10 cellular contexts compared by ENCODE assay signal in the genomic region with DNA sequence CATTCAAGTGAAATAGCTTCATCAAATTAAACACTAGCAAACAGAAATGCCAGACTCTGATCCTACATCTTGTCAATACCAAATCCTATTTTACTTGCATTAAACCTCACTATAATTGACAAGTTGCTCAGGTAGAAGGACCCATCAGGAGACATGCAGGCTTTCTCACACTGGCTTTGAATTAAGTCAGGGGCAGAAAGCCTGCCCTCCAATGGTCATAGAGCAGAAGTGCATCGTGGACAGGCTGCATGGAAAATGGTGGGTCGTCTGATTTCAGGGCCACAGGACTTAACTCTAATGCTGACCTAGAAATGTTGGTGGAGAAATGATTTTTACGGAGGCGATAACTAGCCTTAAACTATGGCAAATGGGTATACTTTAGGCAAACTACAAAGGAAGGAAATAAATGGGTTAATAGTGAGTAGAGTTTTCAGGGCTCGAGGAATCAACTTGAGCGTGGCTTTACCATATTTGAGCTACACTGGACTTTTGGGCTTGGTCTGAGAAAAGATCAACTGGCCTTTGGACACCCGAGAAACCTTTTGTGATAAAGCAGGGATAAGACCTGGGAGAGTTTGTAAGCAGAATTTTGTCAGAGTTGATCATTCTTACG.
DNase-seq lines count a peak whose midpoint lies in the region; ATAC-seq, FAIRE-seq and TF ChIP-seq lines count a peak whose summit lies in the region.
"Had no signal": no experiment of that assay in that cellular context is flagged by ENCODE, and none has a peak within 500 bp of the region (broad histone marks: within the 10 kb centered on the region; RNA-seq: fewer than 3 reads in every experiment).

No MANE protein-coding gene starts in this region.

- TF ChIP-seq POLR2A in heart left ventricle (IDR thresholded peaks at IDR 0.05), result no peak

- TF ChIP-seq CTCF in heart left ventricle (IDR thresholded peaks at IDR 0.05) (peak in 8 of 12 donors; percentile 9 to 48 (median 34)), right atrium auricular region (IDR thresholded peaks at IDR 0.05) (peak in 1 of 2 donors; percentile 54)

- no peak overlapping the region for H3K27ac ChIP-seq in heart left ventricle
- no peak overlapping the region for H3K27ac ChIP-seq in right atrium auricular region

- intact Hi-C loops in heart left ventricle (cut with DNase I), result no loop called here

- DNase-seq in heart left ventricle (no peak), right atrium auricular region (ENCODE audit: low spot score) (no peak), dermis blood vessel endothelial cell (peak; percentile 44), urothelium cell line (ENCODE audit: low spot score) (peak; percentile 39)
- DNase-seq in Jurkat, Clone E6-1 (ENCODE audit: low read depth, low spot score), result peak; percentile 16
- DNase-seq: activated B cell treated with CpG ODN at 0.5 μM for 24 hours had no signal

- ATAC-seq in heart left ventricle (no peak), GM21528 (IDR thresholded peaks at IDR 0.05; ENCODE audit: low FRiP score, unreplicated experiment) (no peak), HG02973 (IDR thresholded peaks at IDR 0.05; ENCODE audit: unreplicated experiment) (no peak), HG03175 (IDR thresholded peaks at IDR 0.05; ENCODE audit: unreplicated experiment) (no peak)

- H3K4me3 ChIP-seq in heart left ventricle (no peak overlapping the region), right atrium auricular region (no peak overlapping the region)
- H3K4me3 ChIP-seq in Jurkat, Clone E6-1 (ENCODE audit: low read length), result no peak overlapping the region
- H3K4me3 ChIP-seq: lung had no signal

- FAIRE-seq in urothelium cell line (lab: Jason Lieb, UNC), result no peak

- H3K36me3 ChIP-seq in heart left ventricle, result no peaks in the 10 kb centered on the region
- no peaks in the 10 kb centered on the region for H3K36me3 ChIP-seq in right atrium auricular region

- H3K4me1 ChIP-seq in heart left ventricle, result no peaks in the 10 kb centered on the region
- H3K4me1 ChIP-seq in right atrium auricular region, result no peaks in the 10 kb centered on the region

- H3K9me3 ChIP-seq in heart left ventricle, result no peaks in the 10 kb centered on the region
- H3K9me3 ChIP-seq in right atrium auricular region, result no peaks in the 10 kb centered on the region

- H3K27me3 ChIP-seq in heart left ventricle (no peaks in the 10 kb centered on the region), right atrium auricular region (no peaks in the 10 kb centered on the region)

- WGBS in heart left ventricle, 4 donors, result 64 to 67% (median 66%) methylated on average over 8 of the region's 8 CpGs

Comparison
In these comparisons a context has a peak if more than half of its experiments do, and no peak if none do; other contexts are left out.
1. DNase-seq: peak in Jurkat, Clone E6-1 (single experiment), dermis blood vessel endothelial cell (single experiment) and urothelium cell line (single experiment); none in heart left ventricle (0 of 5) and right atrium auricular region (single experiment).